ENCODE assay signal across 13 cellular contexts in the genomic region with DNA sequence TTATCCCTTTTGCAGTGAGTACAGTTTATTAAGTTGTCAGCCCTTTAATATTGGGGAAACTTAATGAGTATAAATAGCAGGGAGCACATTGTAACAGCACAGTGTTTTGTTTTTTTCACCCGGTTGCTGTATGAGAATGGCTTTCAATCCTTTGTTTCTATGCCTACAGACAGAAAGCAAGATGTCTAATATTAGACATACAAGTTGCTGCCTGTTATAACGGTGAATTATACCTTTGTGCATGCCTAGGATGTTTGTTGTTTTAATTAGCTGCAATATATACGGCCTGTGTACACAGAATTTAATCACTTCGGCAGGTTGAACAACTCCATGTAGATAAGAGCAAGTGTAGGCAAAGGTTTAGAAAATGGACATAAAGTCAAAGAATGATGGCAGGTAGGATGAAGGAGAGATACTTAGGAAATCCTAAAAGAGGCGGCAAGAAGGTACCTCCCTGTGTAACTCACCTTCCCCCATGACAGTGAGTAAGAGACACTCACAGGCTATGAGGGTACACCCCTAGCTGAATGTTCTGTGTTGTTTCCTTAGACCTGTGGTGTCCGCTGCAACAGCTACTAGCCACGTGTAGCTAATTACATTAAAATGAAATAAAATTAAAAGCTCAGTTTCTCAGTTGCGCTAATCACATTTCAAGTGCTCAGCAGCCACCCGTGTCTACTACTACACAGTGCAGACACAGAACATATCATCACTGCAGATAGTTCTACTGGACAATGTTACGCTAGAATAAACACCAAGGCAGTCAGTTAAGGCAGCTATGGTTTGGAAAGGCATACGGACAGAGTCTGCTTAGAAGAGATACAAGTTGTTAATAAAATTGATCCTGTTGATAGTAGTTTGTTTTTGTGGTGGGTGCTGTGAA. TPM values are rescaled to one million over a fixed set of nuclear protein-coding genes. Genes with fewer than 3 reads are reported as not detected.
DNase-seq lines count a peak whose midpoint lies in the region; TF ChIP-seq lines count a peak whose summit lies in the region.
"Had no signal": no experiment of that assay in that cellular context is flagged by ENCODE, and none has a peak within 500 bp of the region (broad histone marks: within the 10 kb centered on the region; RNA-seq: fewer than 3 reads in every experiment).

No MANE protein-coding gene starts in this region.

- H3K27ac ChIP-seq in CD8-positive, alpha-beta memory T cell (ENCODE audit: low read depth, low read length), result no peak overlapping the region
- H3K27ac ChIP-seq in dorsolateral prefrontal cortex, result peak overlapping the region in 33 of 59 donors; percentile 1 to 77 (median 60)
- H3K27ac ChIP-seq: body of pancreas had no signal

- POLR2A ChIA-PET in CD8-positive, alpha-beta memory T cell (lab: Charles Lee), result interaction anchor here (1.0 to 1.6 kb wide), 4 partner anchors 8 to 30 kb away, joined by 3 to 6 read pairs (median 4); a partner anchor contains a TSS

- H3K9me3 ChIP-seq in CD8-positive, alpha-beta memory T cell (ENCODE audit: low read length), result no peaks in the 10 kb centered on the region
- H3K9me3 ChIP-seq: body of pancreas had no signal

- no peaks in the 10 kb centered on the region for H3K9me3 Mint-ChIP-seq in CD8-positive, alpha-beta memory T cell
- H3K9me3 Mint-ChIP-seq in nephron, result no peaks in the 10 kb centered on the region

- no peaks in the 10 kb centered on the region for H3K27me3 ChIP-seq in CD8-positive, alpha-beta memory T cell (ENCODE audit: insufficient read depth, low read length, poor library complexity, severe bottlenecking)
- H3K27me3 ChIP-seq in dorsolateral prefrontal cortex, result no peaks in the 10 kb centered on the region
- H3K27me3 ChIP-seq: body of pancreas had no signal

- H3K27ac Mint-ChIP-seq in CD8-positive, alpha-beta memory T cell, result peak overlapping the region in 6 of 8 donors; percentile 0 to 66 (median 25)
- peak overlapping the region in 2 of 3 experiments; percentile 81 for H3K27ac Mint-ChIP-seq in nephron

- TF ChIP-seq CTCF in dorsolateral prefrontal cortex (IDR thresholded peaks at IDR 0.05 in 54 of 56, conservative IDR thresholded peaks at IDR 0.05 in 2 of 56; ENCODE audit: low read depth in 1 of 56, partially characterized antibody in 56 of 56) (no peak), nephron (IDR thresholded peaks at IDR 0.05; ENCODE audit: unreplicated experiment in 3 of 3) (no peak)

- no peaks in the 10 kb centered on the region for H3K27me3 Mint-ChIP-seq in CD8-positive, alpha-beta memory T cell
- no peaks in the 10 kb centered on the region for H3K27me3 Mint-ChIP-seq in nephron (ENCODE audit: low read depth)

- no peak overlapping the region for H3K4me3 ChIP-seq in CD8-positive, alpha-beta memory T cell (ENCODE audit: low read length)
- no peak overlapping the region for H3K4me3 ChIP-seq in dorsolateral prefrontal cortex
- H3K4me3 ChIP-seq: body of pancreas, lung had no signal

- peaks cover 2 to 31% (median 11%) of the 10 kb centered on the region in 3 donors for H3K4me1 Mint-ChIP-seq in CD8-positive, alpha-beta memory T cell
- peaks cover 34% of the 10 kb centered on the region for H3K4me1 Mint-ChIP-seq in nephron

- intact Hi-C loops in dorsolateral prefrontal cortex (cut with DNase I), result no loop called here

- CTCF ChIA-PET in CD8-positive, alpha-beta memory T cell (lab: Charles Lee), result interaction anchor here (0.6 to 2.1 kb wide), 7 partner anchors 8 to 58 kb away, joined by 4 to 9 read pairs (median 4); a partner anchor contains a TSS

- H3K36me3 ChIP-seq in CD8-positive, alpha-beta memory T cell (ENCODE audit: insufficient read depth, low read length), result peaks cover 68% of the 10 kb centered on the region

- no peaks in the 10 kb centered on the region for H3K4me1 ChIP-seq in CD8-positive, alpha-beta memory T cell (ENCODE audit: insufficient read depth, low read length)

- DNase-seq in CD8-positive, alpha-beta memory T cell, result no peak
- DNase-seq in NCI-H1417 treated with DMSO at 0.1 percent for 48 hours (lab: John Stamatoyannopoulos, UW), result peak; percentile 63
- no peak for DNase-seq in dorsolateral prefrontal cortex
- DNase-seq in LoVo (ENCODE audit: low spot score), result no peak
- no peak for DNase-seq in Kasumi-1 (lab: John Stamatoyannopoulos, UW)
- no peak for DNase-seq in NCI-H69 (lab: John Stamatoyannopoulos, UW)
- no peak for DNase-seq in AG08395 (ENCODE audit: low spot score)
- DNase-seq: activated CD4-positive, alpha-beta T cell treated with anti-CD3 and anti-CD28 coated beads, Interleukin-2, amount 50 U/mL, for 48 hours; DMS79; NCI-H2029 treated with DMSO at 0.1 percent for 48 hours had no signal

- H3K4me3 Mint-ChIP-seq in CD8-positive, alpha-beta memory T cell, result no peak overlapping the region
- H3K4me3 Mint-ChIP-seq in nephron, result no peak overlapping the region

- peaks cover 4 to 91% (median 20%) of the 10 kb centered on the region in 3 donors for H3K36me3 Mint-ChIP-seq in CD8-positive, alpha-beta memory T cell
- peaks cover 60% of the 10 kb centered on the region for H3K36me3 Mint-ChIP-seq in nephron (ENCODE audit: low read depth)

RNA-seq across cellular contexts. Expression of a gene that starts 10.9 kb away (rescaled TPM):
- 10 to 100 TPM; 21.8 to 25.5 TPM for total RNA-seq in CD8-positive, alpha-beta memory T cell
- 28.2 TPM for polyA plus RNA-seq in CD8-positive, alpha-beta memory T cell
- total RNA-seq in dorsolateral prefrontal cortex, result 10 to 100 TPM; 11.9 to 33.6 (median 20.1) TPM

RNA-seq across cellular contexts. Expression of a gene that starts 11.0 kb away (rescaled TPM):
- 10 to 100 TPM; 61.1 to 67.5 TPM for total RNA-seq in CD8-positive, alpha-beta memory T cell
- polyA plus RNA-seq in CD8-positive, alpha-beta memory T cell, result 41.8 TPM
- 100 to 1,000 TPM in 7 of 120 experiments, 10 to 100 TPM in 113; 48.9 to 123 (median 70.7) TPM for total RNA-seq in dorsolateral prefrontal cortex

RNA-seq across cellular contexts. Expression of a gene that starts 35.5 kb away (rescaled TPM):
- total RNA-seq in CD8-positive, alpha-beta memory T cell, result 10 to 100 TPM; 91.2 to 94.9 TPM
- 18.7 TPM for polyA plus RNA-seq in CD8-positive, alpha-beta memory T cell
- total RNA-seq in dorsolateral prefrontal cortex, result 10 to 100 TPM; 21.3 to 61.6 (median 36.3) TPM

RNA-seq across cellular contexts. Expression of a gene that starts 54.6 kb away (rescaled TPM):
- 1 to 10 TPM; 9.0 to 9.4 TPM for total RNA-seq in CD8-positive, alpha-beta memory T cell
- 11.0 TPM for polyA plus RNA-seq in CD8-positive, alpha-beta memory T cell
- total RNA-seq in dorsolateral prefrontal cortex, result 10 to 100 TPM; 13.4 to 34.2 (median 20.2) TPM
